11 cellular contexts compared by ENCODE assay signal in genomic region chr15:90211440-90212168, GRCh38. TPM values are rescaled to one million over a fixed set of nuclear protein-coding genes. Genes with fewer than 3 reads are reported as not detected.
A peak's percentile ranks its signal among the peaks of the same experiment; 100 is the strongest.
DNase-seq lines count a peak whose midpoint lies in the region; ATAC-seq, FAIRE-seq and TF ChIP-seq lines count a peak whose summit lies in the region.
"Had no signal": no experiment of that assay in that cellular context is flagged by ENCODE, and none has a peak within 500 bp of the region (broad histone marks: within the 10 kb centered on the region; RNA-seq: fewer than 3 reads in every experiment).

No MANE protein-coding gene starts in this region.

- intact Hi-C loops in left colon (cut with DNase I, micrococcal nuclease), result no loop called here

- H3K9me3 ChIP-seq in HUES64 (ENCODE audit: insufficient read depth, low read depth, low read length) (no peaks in the 10 kb centered on the region), thymus (ENCODE audit: control insufficient read depth) (no peaks in the 10 kb centered on the region)
- H3K9me3 ChIP-seq: testis had no signal

- no peak overlapping the region for H3K9ac ChIP-seq in HUES64 (ENCODE audit: low read depth, low read length)

- DNase-seq in bronchial epithelial cell (ENCODE audit: low read depth) (peak; percentile 97), left colon (peak; percentile 81 to 94), NCI-H82 treated with DMSO at 0.1 percent for 48 hours (lab: John Stamatoyannopoulos, UW; ENCODE audit: unreplicated experiment) (no peak), epidermal melanocyte (ENCODE audit: insufficient read length, low spot score) (no peak)
- DNase-seq: activated CD8-positive, alpha-beta T cell treated with anti-CD3 and anti-CD28 coated beads for 36 hours; effector memory CD4-positive, alpha-beta T cell; testis had no signal

- H3K4me1 ChIP-seq in HUES64 (ENCODE audit: insufficient read depth, low read length), result peaks cover 9% of the 10 kb centered on the region; the same call in 1 of the 2 replicates
- H3K4me1 ChIP-seq in thymus (ENCODE audit: control insufficient read depth, insufficient read depth, low read length), result no peaks in the 10 kb centered on the region
- H3K4me1 ChIP-seq: testis had no signal

- H3K27me3 ChIP-seq in HUES64 (ENCODE audit: insufficient read depth, low read length) (no peaks in the 10 kb centered on the region), bronchial epithelial cell (ENCODE audit: control insufficient read depth, insufficient read depth, low read length) (no peaks in the 10 kb centered on the region), thymus (ENCODE audit: control insufficient read depth, insufficient read depth) (no peaks in the 10 kb centered on the region)
- H3K27me3 ChIP-seq: testis had no signal

- H3K4me3 ChIP-seq in HUES64 (ENCODE audit: low read length), result no peak overlapping the region
- H3K4me3 ChIP-seq in bronchial epithelial cell (ENCODE audit: low read depth, low read length), result no peak overlapping the region
- H3K4me3 ChIP-seq in thymus (ENCODE audit: low read length), result no peak overlapping the region
- H3K4me3 ChIP-seq: testis had no signal

- H3K36me3 ChIP-seq in HUES64 (ENCODE audit: insufficient read depth, low read length) (peaks cover 4% of the 10 kb centered on the region), bronchial epithelial cell (ENCODE audit: control insufficient read depth, insufficient read depth, low read length) (peaks cover 10% of the 10 kb centered on the region), thymus (ENCODE audit: control insufficient read depth, insufficient read depth) (peaks cover 24% of the 10 kb centered on the region)

- ATAC-seq in left colon (peak; percentile 80), GM18861 (IDR thresholded peaks at IDR 0.05; ENCODE audit: unreplicated experiment) (no peak), GM21529 (IDR thresholded peaks at IDR 0.05; ENCODE audit: unreplicated experiment) (no peak)
- ATAC-seq: activated CD8-positive, alpha-beta T cell treated with anti-CD3 and anti-CD28 coated beads for 36 hours had no signal

- FAIRE-seq in bronchial epithelial cell (lab: Jason Lieb, UNC), result no peak

- no peak for TF ChIP-seq CTCF in bronchial epithelial cell (IDR thresholded peaks at IDR 0.05; ENCODE audit: insufficient read depth, low read length, severe bottlenecking)

- H3K27ac ChIP-seq in HUES64 (ENCODE audit: low read depth, low read length) (0 out of 2 replicates have a peak overlapping the region, but pooled peaks have one; percentile 41), thymus (ENCODE audit: low read depth) (peak overlapping the region; percentile 81)
- H3K27ac ChIP-seq: testis had no signal

- 82% methylated on average over 13 of the region's 13 CpGs for WGBS in HUES64
- WGBS in thymus, result 72% methylated on average over 13 of the region's 13 CpGs

RNA-seq across cellular contexts. Expression of gene SEMA4B, which starts 10.5 kb away (rescaled TPM):
- polyA plus RNA-seq in HUES64 (2013, experiment 1 of 2), result 25.2 TPM
- 29.0 TPM for polyA plus RNA-seq in HUES64 (2013, experiment 2 of 2)
- total RNA-seq in bronchial epithelial cell, result 90.6 and 156 TPM in 2 replicates
- total RNA-seq in left colon, result 100 to 1,000 TPM in 1 of 2 donors, 10 to 100 TPM in 1; 97.2 to 165 TPM
- 32.8 TPM for polyA plus RNA-seq in thymus

RNA-seq across cellular contexts. Expression of gene CIB1, which starts 22.1 kb away (rescaled TPM):
- polyA plus RNA-seq in HUES64 (2013, experiment 1 of 2), result 19.5 TPM
- polyA plus RNA-seq in HUES64 (2013, experiment 2 of 2), result 19.7 TPM
- total RNA-seq in bronchial epithelial cell (41.1 and 50.2 TPM in 2 replicates), left colon (100 to 1,000 TPM; 235 to 242 TPM)
- 169 TPM for polyA plus RNA-seq in thymus

RNA-seq across cellular contexts. Expression of gene GDPGP1, which starts 22.4 kb away (rescaled TPM):
- 2.7 TPM for polyA plus RNA-seq in HUES64 (2013, experiment 1 of 2)
- polyA plus RNA-seq in HUES64 (2013, experiment 2 of 2), result 1.5 TPM
- total RNA-seq in bronchial epithelial cell, result 2.0 and 2.9 TPM in 2 replicates
- total RNA-seq in left colon, result 10 to 100 TPM; 19.6 to 22.3 TPM
- 5.0 TPM for polyA plus RNA-seq in thymus

RNA-seq across cellular contexts. Expression of gene TTLL13, which starts 37.8 kb away (rescaled TPM):
- not detected for polyA plus RNA-seq in HUES64 (2013, experiment 1 of 2)
- not detected for polyA plus RNA-seq in HUES64 (2013, experiment 2 of 2)
- total RNA-seq in bronchial epithelial cell (under 0.01 TPM in 2 replicates), left colon (under 1 TPM; 0.47 to 0.58 TPM)
- polyA plus RNA-seq in thymus, result 0.32 TPM

RNA-seq across cellular contexts. Expression of gene NGRN, which starts 53.9 kb away (rescaled TPM):
- polyA plus RNA-seq in HUES64 (2013, experiment 1 of 2), result 67.5 TPM
- polyA plus RNA-seq in HUES64 (2013, experiment 2 of 2), result 77.6 TPM
- total RNA-seq in bronchial epithelial cell (99.1 and 114 TPM in 2 replicates), left colon (10 to 100 TPM; 47.8 to 57.0 TPM)
- 55.4 TPM for polyA plus RNA-seq in thymus

Comparison
In these comparisons a context has a peak if more than half of its experiments do, and no peak if none do; other contexts are left out.
1. DNase-seq: peak in bronchial epithelial cell (single experiment) and left colon (2 of 2); none in NCI-H82 treated with DMSO at 0.1 percent for 48 hours (single experiment) and epidermal melanocyte (single experiment).